In genomic region chr6:167504412-167504961, GRCh38 we compare ENCODE assay signal across 27 cellular contexts.
"Had no signal": no experiment of that assay in that cellular context is flagged by ENCODE, and none has a peak within 500 bp of the region (broad histone marks: within the 10 kb centered on the region; RNA-seq: fewer than 3 reads in every experiment).

No MANE protein-coding gene starts in this region.

- H3K27me3 Mint-ChIP-seq: activated naive CD4-positive, alpha-beta T cell treated with anti-CD3 and anti-CD28 coated beads, Interleukin-2, amount 10 ng/mL, durations not matched to agents 7 days and 5 days had no signal

- ATAC-seq: activated naive CD8-positive, alpha-beta T cell treated with anti-CD3 and anti-CD28 coated beads, Interleukin-2, amount 50 U/mL, for 24 hours; activated T-cell treated with anti-CD3 and anti-CD28 coated beads, Interleukin-2, amount 50 U/mL, for 72 hours; left lung; natural killer cell; stimulated activated memory B cell treated with anti-CD40 and anti-IgM and Interleukin-4, amounts not matched to agents 10 μg/mL and 1 μg/mL and 100 μg/mL, for 72 hours; T-cell; WTC11 had no signal

- H3K4me1 Mint-ChIP-seq: activated naive CD4-positive, alpha-beta T cell treated with anti-CD3 and anti-CD28 coated beads, Interleukin-2, amount 10 ng/mL, durations not matched to agents 7 days and 5 days; activated naive CD8-positive, alpha-beta T cell treated with anti-CD3 and anti-CD28 coated beads, Interleukin-2, amount 50 U/mL, for 24 hours; immature natural killer cell; stimulated activated memory B cell treated with anti-CD40 and anti-IgM and Interleukin-4, amounts not matched to agents 10 μg/mL and 1 μg/mL and 100 μg/mL, for 72 hours; T-cell had no signal

- DNase-seq: activated CD4-positive, alpha-beta memory T cell treated with anti-CD3 and anti-CD28 coated beads for 36 hours; activated effector memory CD4-positive, alpha-beta T cell treated with anti-CD3 and anti-CD28 coated beads, Interleukin-2, amount 50 U/mL, for 16 hours; activated naive CD4-positive, alpha-beta T cell treated with anti-CD3 and anti-CD28 coated beads, Interleukin-2, amount 10 ng/mL, durations not matched to agents 7 days and 5 days; activated naive CD8-positive, alpha-beta T cell treated with anti-CD3 and anti-CD28 coated beads, Interleukin-2, amount 50 U/mL, for 24 hours; activated T-cell treated with anti-CD3 and anti-CD28 coated beads, Interleukin-2, amount 50 U/mL, for 72 hours; cortex of kidney; endodermal cell; immature natural killer cell; left lung; mammary epithelial cell; natural killer cell; nucleus accumbens; sigmoid colon; stimulated activated CD4-positive, alpha-beta T cell treated with anti-CD3 and anti-CD28 coated beads, Interleukin-15, amount 100 ng/mL, for 24 hours; stomach; T-cell; transverse colon had no signal

- H3K36me3 ChIP-seq: cardiac muscle cell, left lung, sigmoid colon, stomach, suprapubic skin, transverse colon had no signal

- H3K9me3 ChIP-seq: left lung, sigmoid colon, stomach, suprapubic skin, transverse colon had no signal

- H3K4me1 ChIP-seq: left lung, parathyroid adenoma, sigmoid colon, stomach, suprapubic skin had no signal

- H3K4me3 Mint-ChIP-seq: activated CD4-positive, alpha-beta memory T cell treated with anti-CD3 and anti-CD28 coated beads for 36 hours; activated naive CD4-positive, alpha-beta T cell treated with anti-CD3 and anti-CD28 coated beads, Interleukin-2, amount 10 ng/mL, durations not matched to agents 7 days and 5 days; activated naive CD8-positive, alpha-beta T cell treated with anti-CD3 and anti-CD28 coated beads, Interleukin-2, amount 50 U/mL, for 24 hours; activated T-cell treated with anti-CD3 and anti-CD28 coated beads, Interleukin-2, amount 50 U/mL, for 72 hours; endodermal cell; immature natural killer cell; mesothelial cell of epicardium; natural killer cell; stimulated activated memory B cell treated with anti-CD40 and anti-IgM and Interleukin-4, amounts not matched to agents 10 μg/mL and 1 μg/mL and 100 μg/mL, for 72 hours; T-cell; T-helper 2 cell treated with Interferon-gamma antibody and Interleukin-4, amounts not matched to agents 5 μg/mL and 100 μg/mL, for 36 hours; WTC11 had no signal

- H3K4me3 ChIP-seq: cardiac muscle cell, hepatocyte, left lung, sigmoid colon, smooth muscle cell, stomach, suprapubic skin, transverse colon had no signal

- H3K27ac ChIP-seq: cardiac muscle cell, epithelial cell of prostate, hepatocyte, left lung, parathyroid adenoma, sigmoid colon, stomach, suprapubic skin, transverse colon had no signal

- H3K36me3 Mint-ChIP-seq: activated CD4-positive, alpha-beta memory T cell treated with anti-CD3 and anti-CD28 coated beads for 36 hours; activated naive CD4-positive, alpha-beta T cell treated with anti-CD3 and anti-CD28 coated beads, Interleukin-2, amount 10 ng/mL, durations not matched to agents 7 days and 5 days; immature natural killer cell; mesothelial cell of epicardium; natural killer cell; stimulated activated memory B cell treated with anti-CD40 and anti-IgM and Interleukin-4, amounts not matched to agents 10 μg/mL and 1 μg/mL and 100 μg/mL, for 72 hours; T-cell; WTC11 had no signal

- H3K9me3 Mint-ChIP-seq: activated CD4-positive, alpha-beta memory T cell treated with anti-CD3 and anti-CD28 coated beads for 36 hours; activated naive CD4-positive, alpha-beta T cell treated with anti-CD3 and anti-CD28 coated beads, Interleukin-2, amount 10 ng/mL, durations not matched to agents 7 days and 5 days; activated naive CD8-positive, alpha-beta T cell treated with anti-CD3 and anti-CD28 coated beads, Interleukin-2, amount 50 U/mL, for 24 hours; activated T-cell treated with anti-CD3 and anti-CD28 coated beads, Interleukin-2, amount 50 U/mL, for 72 hours; endodermal cell; mesothelial cell of epicardium; natural killer cell; T-cell; T-helper 2 cell treated with Interferon-gamma antibody and Interleukin-4, amounts not matched to agents 5 μg/mL and 100 μg/mL, for 36 hours; WTC11 had no signal

- H3K27me3 ChIP-seq: cardiac muscle cell, hepatocyte, sigmoid colon, transverse colon had no signal

- H3K27ac Mint-ChIP-seq: activated CD4-positive, alpha-beta memory T cell treated with anti-CD3 and anti-CD28 coated beads for 36 hours; activated naive CD4-positive, alpha-beta T cell treated with anti-CD3 and anti-CD28 coated beads, Interleukin-2, amount 10 ng/mL, durations not matched to agents 7 days and 5 days; activated naive CD8-positive, alpha-beta T cell treated with anti-CD3 and anti-CD28 coated beads, Interleukin-2, amount 50 U/mL, for 24 hours; activated T-cell treated with anti-CD3 and anti-CD28 coated beads, Interleukin-2, amount 50 U/mL, for 72 hours; endodermal cell; immature natural killer cell; mesothelial cell of epicardium; natural killer cell; stimulated activated memory B cell treated with anti-CD40 and anti-IgM and Interleukin-4, amounts not matched to agents 10 μg/mL and 1 μg/mL and 100 μg/mL, for 72 hours; T-helper 2 cell treated with Interferon-gamma antibody and Interleukin-4, amounts not matched to agents 5 μg/mL and 100 μg/mL, for 36 hours; WTC11 had no signal
